Comparison of ENCODE assay signal across 21 cellular contexts in genomic region chr19:41699231-41699967, GRCh38. TPM values are rescaled to one million over a fixed set of nuclear protein-coding genes. Genes with fewer than 3 reads are reported as not detected.
DNase-seq lines count a peak whose midpoint lies in the region; ATAC-seq, FAIRE-seq and TF ChIP-seq lines count a peak whose summit lies in the region.
"Had no signal": no experiment of that assay in that cellular context is flagged by ENCODE, and none has a peak within 500 bp of the region (broad histone marks: within the 10 kb centered on the region; RNA-seq: fewer than 3 reads in every experiment).

No MANE protein-coding gene starts in this region.

- H3K4me2 ChIP-seq in OCI-LY3 (ENCODE audit: low read length): peak overlapping the region; percentile 44

- H3K36me3 Mint-ChIP-seq in endodermal cell (ENCODE audit: low read depth): peaks cover 1% of the 10 kb centered on the region
- H3K36me3 Mint-ChIP-seq: activated naive CD4-positive, alpha-beta T cell treated with anti-CD3 and anti-CD28 coated beads, Interleukin-2, amount 50 U/mL, for 24 hours had no signal

- H3K27me3 ChIP-seq in OCI-LY3 (ENCODE audit: low read depth, low read length): peaks cover 30% of the 10 kb centered on the region
- H3K27me3 ChIP-seq in endodermal cell (ENCODE audit: control insufficient read depth, insufficient read depth, low read length, poor library complexity, severe bottlenecking): no peaks in the 10 kb centered on the region
- no peaks in the 10 kb centered on the region for H3K27me3 ChIP-seq in pancreas

- H3K4me1 Mint-ChIP-seq in endodermal cell: no peaks in the 10 kb centered on the region
- H3K4me1 Mint-ChIP-seq: activated CD4-positive, alpha-beta T cell treated with anti-CD3 and anti-CD28 coated beads for 36 hours; activated naive CD4-positive, alpha-beta T cell treated with anti-CD3 and anti-CD28 coated beads, Interleukin-2, amount 50 U/mL, for 24 hours had no signal

- no peak overlapping the region for H3K27ac Mint-ChIP-seq in endodermal cell
- H3K27ac Mint-ChIP-seq: activated CD4-positive, alpha-beta T cell treated with anti-CD3 and anti-CD28 coated beads for 36 hours; activated naive CD4-positive, alpha-beta T cell treated with anti-CD3 and anti-CD28 coated beads, Interleukin-2, amount 50 U/mL, for 24 hours had no signal

- intact Hi-C loops in pancreas (cut with DNase I): no loop called here

- peak; percentile 28 for DNase-seq in Daoy (ENCODE audit: low read depth)
- peak; percentile 23 for DNase-seq in endodermal cell
- peak in 5 of 6 donors; percentile 13 to 51 (median 42) for DNase-seq in pancreas
- DNase-seq in SHP77 (lab: John Stamatoyannopoulos, UW): no peak
- no peak for DNase-seq in NCI-H446 treated with DMSO at 0.1 percent for 48 hours (lab: John Stamatoyannopoulos, UW)
- DNase-seq in HCEC 1CT: no peak
- no peak for DNase-seq in NCI-H345 (lab: John Stamatoyannopoulos, UW)
- DNase-seq: activated CD4-positive, alpha-beta T cell treated with anti-CD3 and anti-CD28 coated beads for 36 hours; NCI-H1436; NCI-H2171 treated with DMSO at 0.1 percent for 48 hours; stimulated activated CD4-positive, alpha-beta T cell treated with anti-CD3 and anti-CD28 coated beads, Interleukin-4, amount 100 ng/mL, for 1 hour; T-helper 9 cell had no signal

- TF ChIP-seq CTCF in OCI-LY3 (IDR thresholded peaks at IDR 0.05; ENCODE audit: low read depth, low read length): no peak
- no peak for TF ChIP-seq CTCF in endodermal cell (conservative IDR thresholded peaks at IDR 0.05)
- no peak for TF ChIP-seq CTCF in pancreas (IDR thresholded peaks at IDR 0.05)

- no peaks in the 10 kb centered on the region for H3K36me3 ChIP-seq in OCI-LY3 (replicated peaks; ENCODE audit: low read depth, low read length)
- no peaks in the 10 kb centered on the region for H3K36me3 ChIP-seq in endodermal cell (ENCODE audit: control insufficient read depth, insufficient read depth, low read length)
- H3K36me3 ChIP-seq in pancreas: no peaks in the 10 kb centered on the region
- H3K36me3 ChIP-seq: gastroesophageal sphincter, HAP-1 had no signal

- no peak overlapping the region for H2AFZ ChIP-seq in OCI-LY3 (ENCODE audit: low read depth, low read length)

- H3K27me3 Mint-ChIP-seq in endodermal cell (ENCODE audit: insufficient read depth): no peaks in the 10 kb centered on the region

- 68 to 74% methylated on average over 12 to 17 of the region's 17 CpGs for WGBS in endodermal cell (ENCODE audit: insufficient coverage in 1 of 2, insufficient read length in 1 of 2), 2 experiments
- WGBS in pancreas, 2 donors: 50 to 67% methylated on average over 17 of the region's 17 CpGs

- H3K9ac ChIP-seq in OCI-LY3 (ENCODE audit: low read length): no peak overlapping the region
- no peak overlapping the region for H3K9ac ChIP-seq in endodermal cell (ENCODE audit: extremely low read depth, low read length, poor library complexity, severe bottlenecking)

- no peak overlapping the region for H3K4me3 Mint-ChIP-seq in endodermal cell
- H3K4me3 Mint-ChIP-seq: activated CD4-positive, alpha-beta T cell treated with anti-CD3 and anti-CD28 coated beads for 36 hours; activated naive CD4-positive, alpha-beta T cell treated with anti-CD3 and anti-CD28 coated beads, Interleukin-2, amount 50 U/mL, for 24 hours had no signal

- peaks cover 84% of the 10 kb centered on the region for H3K9me3 Mint-ChIP-seq in endodermal cell
- H3K9me3 Mint-ChIP-seq: activated naive CD4-positive, alpha-beta T cell treated with anti-CD3 and anti-CD28 coated beads, Interleukin-2, amount 50 U/mL, for 24 hours had no signal

- H3K4me3 ChIP-seq in OCI-LY3 (ENCODE audit: low read length) (no peak overlapping the region), endodermal cell (ENCODE audit: low read length) (no peak overlapping the region), pancreas (no peak overlapping the region)
- H3K4me3 ChIP-seq: gastroesophageal sphincter, HAP-1 had no signal

- H3K9me3 ChIP-seq in OCI-LY3 (ENCODE audit: insufficient read depth, low read length): no peaks in the 10 kb centered on the region
- no peaks in the 10 kb centered on the region for H3K9me3 ChIP-seq in endodermal cell (ENCODE audit: control insufficient read depth, low read length)
- H3K9me3 ChIP-seq in pancreas: no peaks in the 10 kb centered on the region
- H3K9me3 ChIP-seq: HAP-1 had no signal

- peak; percentile 56 to 71 (median 63) for ATAC-seq in pancreas
- ATAC-seq: activated CD4-positive, alpha-beta T cell treated with anti-CD3 and anti-CD28 coated beads for 36 hours; gastroesophageal sphincter had no signal

- H3K4me1 ChIP-seq in OCI-LY3 (ENCODE audit: low read length) (peaks cover 10% of the 10 kb centered on the region), endodermal cell (ENCODE audit: control insufficient read depth, insufficient read depth, low read length) (no peaks in the 10 kb centered on the region), pancreas (peaks cover 0 to 14% (median 4%) of the 10 kb centered on the region in 3 donors)
- H3K4me1 ChIP-seq: gastroesophageal sphincter, HAP-1 had no signal

- FAIRE-seq in pancreas (lab: Jason Lieb, UNC): no peak

- no peaks in the 10 kb centered on the region for H3K79me2 ChIP-seq in OCI-LY3 (ENCODE audit: low read length)

- 0 out of 2 replicates have a peak, but pooled peaks cover 4% of the 10 kb centered on the region for H4K20me1 ChIP-seq in OCI-LY3 (ENCODE audit: insufficient read depth, low read length)

- H3K27ac ChIP-seq in OCI-LY3 (ENCODE audit: low read length): no peak overlapping the region
- no peak overlapping the region for H3K27ac ChIP-seq in endodermal cell (ENCODE audit: low read depth, low read length)
- peak overlapping the region; percentile 60 to 87 (median 80) for H3K27ac ChIP-seq in pancreas
- H3K27ac ChIP-seq: gastroesophageal sphincter had no signal

RNA-seq across cellular contexts. Expression of gene CEACAM5, which starts 9.0 kb away (rescaled TPM):
- not detected in 2 replicates for total RNA-seq in Daoy (2014; rRNA removed; shearing (Covaris generic))
- total RNA-seq in endodermal cell: not detected
- not detected for polyA plus RNA-seq in endodermal cell (2013, experiment 1 of 2)
- not detected for polyA plus RNA-seq in endodermal cell (2013, experiment 2 of 2)
- 1 to 10 TPM in 1 of 6 donors, under 1 TPM in 2, not detected in 3; 0.12 to 5.8 (median 0.32) TPM for total RNA-seq in pancreas
- under 1 TPM; 0.02 to 0.30 TPM for polyA plus RNA-seq in pancreas
- total RNA-seq: activated CD4-positive, alpha-beta T cell treated with anti-CD3 and anti-CD28 coated beads for 36 hours; epithelial cell of proximal tubule; mononuclear cell; omental fat pad; skeletal muscle tissue had no signal

RNA-seq across cellular contexts. Expression of gene CEACAM7, which starts 11.3 kb away (rescaled TPM):
- not detected in 2 replicates for total RNA-seq in Daoy (2014; rRNA removed; shearing (Covaris generic))
- total RNA-seq in endodermal cell: not detected
- polyA plus RNA-seq in endodermal cell (2013, experiment 1 of 2): not detected
- not detected for polyA plus RNA-seq in endodermal cell (2013, experiment 2 of 2)
- 1 to 10 TPM; 1.5 to 6.4 (median 2.6) TPM for total RNA-seq in pancreas
- polyA plus RNA-seq in pancreas: 1 to 10 TPM; 1.2 to 3.8 TPM
- total RNA-seq: activated CD4-positive, alpha-beta T cell treated with anti-CD3 and anti-CD28 coated beads for 36 hours; epithelial cell of proximal tubule; mononuclear cell; omental fat pad; skeletal muscle tissue had no signal

RNA-seq across cellular contexts. Expression of gene CEACAM6, which starts 55.9 kb away (rescaled TPM):
- not detected in 2 replicates for total RNA-seq in Daoy (2014; rRNA removed; shearing (Covaris generic))
- not detected for total RNA-seq in endodermal cell
- not detected for polyA plus RNA-seq in endodermal cell (2013, experiment 1 of 2)
- not detected for polyA plus RNA-seq in endodermal cell (2013, experiment 2 of 2)
- total RNA-seq in pancreas: 1 to 10 TPM; 3.6 to 9.0 (median 8.0) TPM
- 1 to 10 TPM in 1 of 2 donors, under 1 TPM in 1; 0.68 to 1.7 TPM for polyA plus RNA-seq in pancreas
- total RNA-seq: activated CD4-positive, alpha-beta T cell treated with anti-CD3 and anti-CD28 coated beads for 36 hours; subcutaneous adipose tissue had no signal

Comparison
In these comparisons a context has a peak if more than half of its experiments do, and no peak if none do; other contexts are left out.
1. DNase-seq: peak in Daoy (single experiment), endodermal cell (single experiment) and pancreas (5 of 6); none in SHP77 (0 of 2), NCI-H446 treated with DMSO at 0.1 percent for 48 hours (single experiment), HCEC 1CT (single experiment) and NCI-H345 (single experiment).
2. H3K27ac ChIP-seq: peak in pancreas (4 of 4); none in OCI-LY3 (single experiment) and endodermal cell (single experiment).